31 cellular contexts compared by ENCODE assay signal in genomic region chr17:8728991-8729390, GRCh38. TPM values are rescaled to one million over a fixed set of nuclear protein-coding genes. Genes with fewer than 3 reads are reported as not detected.
DNase-seq lines count a peak whose midpoint lies in the region; ATAC-seq, FAIRE-seq and TF ChIP-seq lines count a peak whose summit lies in the region.
"Had no signal": no experiment of that assay in that cellular context is flagged by ENCODE, and none has a peak within 500 bp of the region (broad histone marks: within the 10 kb centered on the region; RNA-seq: fewer than 3 reads in every experiment).

No MANE protein-coding gene starts in this region.

- no peak overlapping the region for H2BK20ac ChIP-seq in IMR-90 (ENCODE audit: low read depth, low read length)

- H3K36me3 ChIP-seq in IMR-90 (ENCODE audit: control insufficient read depth, insufficient read depth, low read length): no peaks in the 10 kb centered on the region
- no peaks in the 10 kb centered on the region for H3K36me3 ChIP-seq in endodermal cell (ENCODE audit: control insufficient read depth, insufficient read depth, low read length)
- H3K36me3 ChIP-seq in neural progenitor cell: no peaks in the 10 kb centered on the region
- H3K36me3 ChIP-seq in HAP-1 (replicated peaks): no peaks in the 10 kb centered on the region
- H3K36me3 ChIP-seq: BLaER1, SJCRH30 had no signal

- in situ Hi-C loops in IMR-90 (cut with MboI; ENCODE audit: low sequenced_read_pairs): no loop called here
- in situ Hi-C loops in HAP-1 (cut with MboI; ENCODE audit: low sequenced_read_pairs): loop anchor here (25.0 kb wide), 1 partner anchor 667 kb away; no protein-coding TSS in a partner anchor

- H3K18ac ChIP-seq in IMR-90 (ENCODE audit: low read depth, low read length): no peak overlapping the region

- TF ChIP-seq CTCF in A549 (IDR thresholded peaks at IDR 0.05): no peak
- TF ChIP-seq CTCF in IMR-90 (conservative IDR thresholded peaks at IDR 0.05; ENCODE audit: low read depth, low read length): no peak
- TF ChIP-seq CTCF in endodermal cell (conservative IDR thresholded peaks at IDR 0.05): no peak
- TF ChIP-seq CTCF in neural progenitor cell (IDR thresholded peaks at IDR 0.05): no peak

- no peaks in the 10 kb centered on the region for H3K9me3 Mint-ChIP-seq in endodermal cell
- H3K9me3 Mint-ChIP-seq in neural progenitor cell: peaks cover 2% of the 10 kb centered on the region
- H3K9me3 Mint-ChIP-seq: CD4-positive, CD25-positive, alpha-beta regulatory T cell had no signal

- DNase-seq in A549 (ENCODE audit: low read depth in 1 of 2, low spot score in 1 of 2) (no peak), IMR-90 (no peak), endodermal cell (peak; percentile 60), neural progenitor cell (ENCODE audit: low spot score) (no peak), HAP-1 (ENCODE audit: low spot score in 2 of 2) (no peak), NCI-H524 (lab: John Stamatoyannopoulos, UW) (no peak), sciatic nerve (ENCODE audit: low spot score) (no peak)
- DNase-seq: CD4-positive, CD25-positive, alpha-beta regulatory T cell; DMS153; DND-41; H7; MM.1S; NCI-H1048; NCI-H1417 treated with DMSO at 0.1 percent for 48 hours; NCI-H1694 treated with DMSO at 0.1 percent for 48 hours; NCI-H2081 treated with DMSO at 0.1 percent for 48 hours; NCI-H2171; NCI-H226; NCI-H510A; NCI-H748 treated with DMSO at 0.1 percent for 48 hours; NK-92 treated with Interleukin-12 subunit alpha and Interleukin-12 subunit beta, amount 100 ng/mL, for 24 hours; PC-3; SJCRH30 had no signal

- H3K27ac ChIP-seq in A549: no peak overlapping the region
- no peak overlapping the region for H3K27ac ChIP-seq in IMR-90 (ENCODE audit: insufficient read depth, low read length)
- H3K27ac ChIP-seq in endodermal cell (ENCODE audit: low read depth, low read length): peak overlapping the region; percentile 50
- H3K27ac ChIP-seq in neural progenitor cell: no peak overlapping the region
- H3K27ac ChIP-seq: BLaER1, KMS-11, SJCRH30 had no signal

- no peak for TF ChIP-seq RAD21 in A549 (conservative IDR thresholded peaks at IDR 0.05 in 1 of 2, IDR thresholded peaks at IDR 0.05 in 1 of 2)
- TF ChIP-seq RAD21 in IMR-90 (IDR thresholded peaks at IDR 0.05; ENCODE audit: low read length): no peak

- POLR2A ChIA-PET in A549 (lab: Yijun Ruan, JAX): no interaction called here
- POLR2A ChIA-PET in IMR-90 (lab: Charles Lee; ENCODE audit: unreplicated experiment): no interaction called here

- H2AFZ ChIP-seq in IMR-90 (replicated peaks; ENCODE audit: low read length, poor library complexity) (no peak overlapping the region), neural progenitor cell (replicated peaks) (no peak overlapping the region)

- H2BK5ac ChIP-seq in IMR-90 (ENCODE audit: low read depth, low read length, poor library complexity, severe bottlenecking): no peak overlapping the region

- no peak overlapping the region for H2BK120ac ChIP-seq in IMR-90 (ENCODE audit: low read depth, low read length)

- H3K9ac ChIP-seq in IMR-90 (ENCODE audit: low read depth, low read length) (no peak overlapping the region), endodermal cell (ENCODE audit: extremely low read depth, low read length, poor library complexity, severe bottlenecking) (no peak overlapping the region), neural progenitor cell (no peak overlapping the region)
- H3K9ac ChIP-seq: BLaER1, KMS-11 had no signal

- H2AK5ac ChIP-seq in IMR-90 (ENCODE audit: low read depth, low read length): peak overlapping the region; percentile 1; the same call in 1 of the 2 replicates

- dilution Hi-C loops in IMR-90 (cut with HindIII; ENCODE audit: low sequenced_read_pairs, unreplicated experiment): no loop called here

- H3K4me3 Mint-ChIP-seq in endodermal cell (no peak overlapping the region), neural progenitor cell (no peak overlapping the region)
- H3K4me3 Mint-ChIP-seq: CD4-positive, CD25-positive, alpha-beta regulatory T cell had no signal

- no peak overlapping the region for H3K14ac ChIP-seq in IMR-90 (replicated peaks; ENCODE audit: low read depth, low read length)

- H3K9me3 ChIP-seq in A549: no peaks in the 10 kb centered on the region
- H3K9me3 ChIP-seq in IMR-90 (ENCODE audit: control insufficient read depth, insufficient read depth, low read length): no peaks in the 10 kb centered on the region
- no peaks in the 10 kb centered on the region for H3K9me3 ChIP-seq in endodermal cell (ENCODE audit: control insufficient read depth, low read length)
- H3K9me3 ChIP-seq in neural progenitor cell (ENCODE audit: low read depth): no peaks in the 10 kb centered on the region
- H3K9me3 ChIP-seq in HAP-1: no peaks in the 10 kb centered on the region
- H3K9me3 ChIP-seq: BLaER1, SJCRH30 had no signal

- H3K4me2 ChIP-seq in A549 (no peak overlapping the region), IMR-90 (ENCODE audit: low read depth, low read length) (no peak overlapping the region), neural progenitor cell (no peak overlapping the region)
- H3K4me2 ChIP-seq: BLaER1, KMS-11 had no signal

- H4K20me1 ChIP-seq in IMR-90 (ENCODE audit: insufficient read depth, low read length) (no peaks in the 10 kb centered on the region), neural progenitor cell (ENCODE audit: low read depth) (no peaks in the 10 kb centered on the region)
- H4K20me1 ChIP-seq: BLaER1 had no signal

- H4K5ac ChIP-seq in IMR-90 (ENCODE audit: low read depth, low read length): no peak overlapping the region

- H2BK15ac ChIP-seq in IMR-90 (ENCODE audit: low read depth, low read length): no peak overlapping the region

- CTCF ChIA-PET in A549 (lab: Yijun Ruan, JAX): interaction anchor here (0.9 kb wide), 1 partner anchor 319 kb away, joined by 3 read pairs; no protein-coding TSS in a partner anchor
- CTCF ChIA-PET in IMR-90 (lab: Yijun Ruan, JAX): interaction anchor here (1.0 kb wide), 1 partner anchor 9 kb away, joined by 5 read pairs; no protein-coding TSS in a partner anchor

- TF ChIP-seq EP300 in A549 (IDR thresholded peaks at IDR 0.05): no peak

- H3K56ac ChIP-seq in IMR-90 (ENCODE audit: extremely low read depth, insufficient read depth, low read length): no peak overlapping the region

- no peak overlapping the region for H3K4ac ChIP-seq in IMR-90 (ENCODE audit: low read depth, low read length)

- ATAC-seq in A549 (no peak), IMR-90 (ENCODE audit: low read depth) (no peak), sciatic nerve (no peak)
- ATAC-seq: PC-3, Right ventricle myocardium inferior, SK-N-SH treated with all-trans-retinoic acid at 6 μM for 48 hours had no signal

- no peaks in the 10 kb centered on the region for H3K79me2 ChIP-seq in neural progenitor cell (ENCODE audit: low read depth)

- H3K4me3 ChIP-seq in A549 (no peak overlapping the region), IMR-90 (ENCODE audit: insufficient read depth, low read depth, low read length) (no peak overlapping the region), endodermal cell (ENCODE audit: low read length) (no peak overlapping the region), neural progenitor cell (no peak overlapping the region), HAP-1 (no peak overlapping the region)
- H3K4me3 ChIP-seq: BLaER1, SJCRH30 had no signal

- H3K27ac Mint-ChIP-seq in endodermal cell (no peak overlapping the region), neural progenitor cell (peak overlapping the region; percentile 97)
- H3K27ac Mint-ChIP-seq: CD4-positive, CD25-positive, alpha-beta regulatory T cell had no signal

- H3K4me1 ChIP-seq in A549 (no peaks in the 10 kb centered on the region), IMR-90 (ENCODE audit: control insufficient read depth, insufficient read depth, low read length) (no peaks in the 10 kb centered on the region), endodermal cell (ENCODE audit: control insufficient read depth, insufficient read depth, low read length) (no peaks in the 10 kb centered on the region), neural progenitor cell (peaks cover 6% of the 10 kb centered on the region), HAP-1 (no peaks in the 10 kb centered on the region)
- H3K4me1 ChIP-seq: SJCRH30 had no signal

- H3K36me3 Mint-ChIP-seq in endodermal cell (ENCODE audit: low read depth) (no peaks in the 10 kb centered on the region), neural progenitor cell (peaks cover 2% of the 10 kb centered on the region)
- H3K36me3 Mint-ChIP-seq: CD4-positive, CD25-positive, alpha-beta regulatory T cell had no signal

- TF ChIP-seq POLR2A in A549 (IDR thresholded peaks at IDR 0.05; ENCODE audit: low read length) (no peak), IMR-90 (IDR thresholded peaks at IDR 0.05; ENCODE audit: low read depth, low read length) (no peak)

- H3K27me3 Mint-ChIP-seq in endodermal cell (ENCODE audit: insufficient read depth) (peaks cover 2% of the 10 kb centered on the region), neural progenitor cell (ENCODE audit: insufficient read depth, low read depth) (peaks cover 3% of the 10 kb centered on the region)

- intact Hi-C loops in IMR-90 (cut with micrococcal nuclease) (no loop called here), sciatic nerve (cut with DNase I) (no loop called here)

- peaks cover 7% of the 10 kb centered on the region for H3K4me1 Mint-ChIP-seq in endodermal cell
- peaks cover 26% of the 10 kb centered on the region for H3K4me1 Mint-ChIP-seq in neural progenitor cell
- H3K4me1 Mint-ChIP-seq: CD4-positive, CD25-positive, alpha-beta regulatory T cell had no signal

- no peak overlapping the region for H4K91ac ChIP-seq in IMR-90 (ENCODE audit: insufficient read depth, low read depth, low read length)

- no peaks in the 10 kb centered on the region for H3K27me3 ChIP-seq in IMR-90 (ENCODE audit: control insufficient read depth, insufficient read depth, low read length)
- no peaks in the 10 kb centered on the region for H3K27me3 ChIP-seq in endodermal cell (ENCODE audit: control insufficient read depth, insufficient read depth, low read length, poor library complexity, severe bottlenecking)
- H3K27me3 ChIP-seq in neural progenitor cell: no peaks in the 10 kb centered on the region
- H3K27me3 ChIP-seq in HAP-1 (ENCODE audit: low read depth): no peaks in the 10 kb centered on the region; the same call in 1 of the 2 replicates
- H3K27me3 ChIP-seq: BLaER1, SJCRH30 had no signal

- no peak overlapping the region for H4K8ac ChIP-seq in IMR-90 (ENCODE audit: low read depth in 2 of 2, low read length in 2 of 2)

- no peak overlapping the region for H3K23ac ChIP-seq in IMR-90 (ENCODE audit: low read depth, low read length)

- no peak overlapping the region for H2AK9ac ChIP-seq in IMR-90 (replicated peaks; ENCODE audit: low read depth, low read length, poor library complexity)

- H3K9me1 ChIP-seq in IMR-90 (ENCODE audit: insufficient read depth, low read length): no peaks in the 10 kb centered on the region

- no TSS peak for BruUV-seq in IMR-90 (replicated peaks; lab: Mats Ljungman, UMichigan)

- FAIRE-seq in A549 (lab: Jason Lieb, UNC): no peak
- FAIRE-seq: GM18507 had no signal

- H3F3A ChIP-seq in neural progenitor cell (ENCODE audit: low read depth): no peaks in the 10 kb centered on the region

- WGBS in A549 (ENCODE audit: missing lambda C conversion rate): 47% methylated on average over 5 of the region's 5 CpGs
- WGBS in IMR-90 (ENCODE audit: extremely low coverage in 2 of 2, insufficient read length in 1 of 2), 2 experiments: 43% methylated on average over 1 of the region's 5 CpGs; no CpG with 5 or more reads in 1 of the 2 experiments
- 72 to 89% methylated on average over 4 to 5 of the region's 5 CpGs for WGBS in endodermal cell (ENCODE audit: insufficient coverage in 1 of 2, insufficient read length in 1 of 2), 2 experiments

- no peaks in the 10 kb centered on the region for H3K79me1 ChIP-seq in IMR-90 (ENCODE audit: low read depth in 1 of 2, low read length in 2 of 2)

RNA-seq across cellular contexts. Expression of gene CCDC42, which starts 15.6 kb away (rescaled TPM):
- polyA plus RNA-seq in A549 (2011; rRNA removed) (not detected in 2 replicates), A549 (2017; fragmentation: RNase III; extraction: RNeasy Plus Mini Kit Qiagen cat#74134 plus additional on column Dnase treatment) (not detected in 3 replicates), IMR-90 (2012; rRNA removed) (not detected in 2 replicates)
- 0.04 TPM in 1 of 2 replicates, not detected in the other for polyA plus RNA-seq in A549 (2012; cell fraction: cytosol; rRNA removed)
- polyA plus RNA-seq in A549 (2012; cell fraction: nucleus; rRNA removed): not detected in 2 replicates
- not detected in 2 replicates for polyA minus RNA-seq in A549 (2011; rRNA and poly(A)+ RNA removed)
- total RNA-seq in IMR-90 (2012; rRNA removed) (not detected in 2 replicates), endodermal cell (not detected), neural progenitor cell (ENCODE audit: low replicate concordance) (not detected in 2 replicates), sciatic nerve (not detected)
- polyA plus RNA-seq in IMR-90 (2012; cell fraction: cytosol; rRNA removed): not detected in 2 replicates
- not detected in 2 replicates for polyA plus RNA-seq in IMR-90 (2012; cell fraction: nucleus; rRNA removed; ENCODE audit: low replicate concordance)
- polyA plus RNA-seq in endodermal cell (2013, experiment 1 of 2): not detected
- polyA plus RNA-seq in endodermal cell (2013, experiment 2 of 2): 0.21 TPM
- total RNA-seq: A172; CD4-positive, CD25-positive, alpha-beta regulatory T cell; H7; PC-3; Right ventricle myocardium inferior; RPMI7951; SJCRH30 had no signal
- polyA plus RNA-seq: AG04450 had no signal

RNA-seq across cellular contexts. Expression of gene SPDYE4, which starts 29.4 kb away (rescaled TPM):
- polyA plus RNA-seq in A549 (2011; rRNA removed) (not detected in 2 replicates), A549 (2017; fragmentation: RNase III; extraction: RNeasy Plus Mini Kit Qiagen cat#74134 plus additional on column Dnase treatment) (not detected in 3 replicates), IMR-90 (2012; rRNA removed) (not detected in 2 replicates)
- polyA plus RNA-seq in A549 (2012; cell fraction: cytosol; rRNA removed): not detected in 2 replicates
- polyA plus RNA-seq in A549 (2012; cell fraction: nucleus; rRNA removed): not detected in 2 replicates
- not detected in 2 replicates for polyA minus RNA-seq in A549 (2011; rRNA and poly(A)+ RNA removed)
- total RNA-seq in IMR-90 (2012; rRNA removed) (not detected in 2 replicates), endodermal cell (not detected), neural progenitor cell (ENCODE audit: low replicate concordance) (not detected in 2 replicates), sciatic nerve (not detected)
- not detected in 2 replicates for polyA plus RNA-seq in IMR-90 (2012; cell fraction: cytosol; rRNA removed)
- polyA plus RNA-seq in IMR-90 (2012; cell fraction: nucleus; rRNA removed; ENCODE audit: low replicate concordance): not detected in 2 replicates
- polyA plus RNA-seq in endodermal cell (2013, experiment 1 of 2): not detected
- polyA plus RNA-seq in endodermal cell (2013, experiment 2 of 2): not detected
- total RNA-seq: A172; CD4-positive, CD25-positive, alpha-beta regulatory T cell; H7; PC-3; Right ventricle myocardium inferior; RPMI7951; SJCRH30 had no signal
- polyA plus RNA-seq: AG04450; CD4-positive, CD25-positive, alpha-beta regulatory T cell had no signal
